In the genomic region with DNA sequence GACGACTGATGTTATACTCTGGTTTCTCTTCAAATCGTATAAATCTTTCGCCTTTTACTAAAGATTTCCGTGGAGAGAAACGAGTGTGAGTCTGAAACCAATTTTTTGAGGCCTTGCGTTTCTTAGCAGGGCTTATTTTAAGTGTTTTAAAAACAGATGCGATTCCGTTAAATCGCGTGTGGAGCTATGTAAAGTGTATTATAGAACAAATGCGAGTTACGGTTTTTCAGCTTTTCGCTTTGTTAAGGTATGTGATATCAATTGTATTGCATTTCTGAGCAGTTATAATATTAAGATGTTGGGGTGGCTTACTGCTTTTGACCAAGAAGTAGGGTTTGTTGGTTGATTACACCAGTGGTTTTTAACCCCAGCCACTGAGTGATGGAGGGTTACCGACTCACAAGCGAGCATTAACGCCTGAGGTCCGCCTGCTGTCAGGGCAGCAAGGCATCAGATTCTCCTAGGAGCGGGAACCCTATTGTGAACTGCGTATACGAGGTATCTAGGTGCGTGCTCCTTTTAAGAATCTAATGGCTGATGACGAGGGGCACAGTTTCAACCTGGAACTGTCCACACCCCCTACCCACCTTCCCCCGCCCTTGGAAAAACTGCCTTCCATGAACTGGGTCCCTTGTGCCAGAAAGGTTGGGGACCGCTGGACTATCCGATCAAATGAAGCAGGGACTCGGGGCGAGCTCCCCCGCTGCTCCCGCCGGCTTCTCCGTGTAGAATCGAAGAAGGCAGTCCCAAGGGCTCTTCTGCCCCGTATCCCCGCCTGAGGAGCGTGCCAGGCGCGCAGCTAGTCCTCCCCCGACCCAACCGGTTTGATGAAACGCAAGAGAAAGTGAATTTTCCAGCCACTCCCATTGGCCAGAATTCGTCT, we compare ENCODE assay signal across 8 cellular contexts. TPM values are rescaled to one million over a fixed set of nuclear protein-coding genes. Genes with fewer than 3 reads are reported as not detected.
DNase-seq lines count a peak whose midpoint lies in the region; ATAC-seq and TF ChIP-seq lines count a peak whose summit lies in the region.

No MANE protein-coding gene starts in this region.

- peaks cover 14% of the 10 kb centered on the region for H3K4me1 Mint-ChIP-seq in endothelial cell (ENCODE audit: unreplicated experiment)
- peaks cover 24% of the 10 kb centered on the region for H3K4me1 Mint-ChIP-seq in mesothelial cell of epicardium

- TF ChIP-seq CTCF in endothelial cell (IDR thresholded peaks at IDR 0.05; ENCODE audit: unreplicated experiment) (no peak), mesothelial cell of epicardium (IDR thresholded peaks at IDR 0.05; ENCODE audit: unreplicated experiment) (no peak)

- peaks cover 4% of the 10 kb centered on the region; the same call in 1 of the 2 replicates for H3K4me1 ChIP-seq in HUES48 (ENCODE audit: control insufficient read depth, insufficient read depth, low read length)

- in situ Hi-C loops in Caki2 (cut with HindIII; ENCODE audit: low pct_unique_long_range_greater_than_20kb, low sequenced_read_pairs), result no loop called here

- peak; percentile 44 for ATAC-seq in GM21423 (IDR thresholded peaks at IDR 0.05; ENCODE audit: unreplicated experiment)

- H3K27ac ChIP-seq in HUES48 (ENCODE audit: low read depth, low read length), result peak overlapping the region; percentile 99

- peak overlapping the region; percentile 94 for H3K4me3 Mint-ChIP-seq in endothelial cell (ENCODE audit: unreplicated experiment)
- peak overlapping the region; percentile 70 for H3K4me3 Mint-ChIP-seq in mesothelial cell of epicardium

- H3K27me3 ChIP-seq in HUES48 (ENCODE audit: control insufficient read depth, insufficient read depth, low read length), result no peaks in the 10 kb centered on the region

- peak overlapping the region; percentile 99 for H3K9ac ChIP-seq in HUES48 (ENCODE audit: low read depth, low read length)

- no peaks in the 10 kb centered on the region for H3K36me3 Mint-ChIP-seq in endothelial cell (ENCODE audit: low read depth, unreplicated experiment)
- no peaks in the 10 kb centered on the region for H3K36me3 Mint-ChIP-seq in mesothelial cell of epicardium

- H3K27me3 Mint-ChIP-seq in endothelial cell (ENCODE audit: unreplicated experiment) (peaks cover 8% of the 10 kb centered on the region), mesothelial cell of epicardium (ENCODE audit: low read depth) (no peaks in the 10 kb centered on the region)

- H3K27ac Mint-ChIP-seq in endothelial cell (ENCODE audit: unreplicated experiment) (peak overlapping the region; percentile 100), mesothelial cell of epicardium (peak overlapping the region; percentile 100)

- no peaks in the 10 kb centered on the region for H3K9me3 ChIP-seq in HUES48 (ENCODE audit: control insufficient read depth, insufficient read depth, low read length)

- H3K9me3 Mint-ChIP-seq in endothelial cell (ENCODE audit: unreplicated experiment) (no peaks in the 10 kb centered on the region), mesothelial cell of epicardium (no peaks in the 10 kb centered on the region)

- peak; percentile 97 for DNase-seq in Caki2 (ENCODE audit: low read depth)
- peak; percentile 88 for DNase-seq in NOMO-1 treated with dmso at 0.1 percent for 144 hours (lab: John Stamatoyannopoulos, UW; ENCODE audit: unreplicated experiment)
- peak; percentile 62 for DNase-seq in activated CD8-positive, alpha-beta memory T cell treated with anti-CD3 and anti-CD28 coated beads, Interleukin-2, amount 50 U/mL, for 1 hour (ENCODE audit: extremely low read depth)
- peak; percentile 70 for DNase-seq in endothelial cell (ENCODE audit: low spot score)
- DNase-seq in mesothelial cell of epicardium (ENCODE audit: low spot score in 2 of 2, unreplicated experiment in 2 of 2), result peak; percentile 61 to 80
- DNase-seq in stimulated activated CD8-positive, alpha-beta memory T cell treated with anti-CD3 and anti-CD28 coated beads, Interleukin-15, amount 100 ng/mL, for 24 hours (ENCODE audit: low read depth), result peak; percentile 45

- H3K4me3 ChIP-seq in HUES48 (ENCODE audit: low read depth, low read length), result peak overlapping the region; percentile 62

- no peaks in the 10 kb centered on the region for H3K36me3 ChIP-seq in HUES48 (ENCODE audit: control insufficient read depth, insufficient read depth, low read length)

RNA-seq across cellular contexts. Expression of a gene that starts 17.8 kb away (rescaled TPM):
- total RNA-seq in Caki2 (2014; rRNA removed; shearing (Covaris generic); ENCODE audit: low replicate concordance), result 69.9 and 82.2 TPM in 2 replicates
- 38.0 TPM for total RNA-seq in endothelial cell (ENCODE audit: unreplicated experiment)
- total RNA-seq in mesothelial cell of epicardium, result 37.8 to 39.3 TPM (median 37.8 TPM) in 3 replicates

RNA-seq across cellular contexts. Expression of a gene that starts 26.1 kb away (rescaled TPM):
- total RNA-seq in Caki2 (2014; rRNA removed; shearing (Covaris generic); ENCODE audit: low replicate concordance), result 130 and 153 TPM in 2 replicates
- total RNA-seq in endothelial cell (ENCODE audit: unreplicated experiment) (173 TPM), mesothelial cell of epicardium (198 to 206 TPM (median 203 TPM) in 3 replicates)

RNA-seq across cellular contexts. Expression of a gene that starts 49.6 kb away (rescaled TPM):
- total RNA-seq in Caki2 (2014; rRNA removed; shearing (Covaris generic); ENCODE audit: low replicate concordance), result not detected in 2 replicates
- total RNA-seq in endothelial cell (ENCODE audit: unreplicated experiment) (not detected), mesothelial cell of epicardium (1.3 to 2.5 TPM (median 2.3 TPM) in 3 replicates)

Comparison
In these comparisons a context has a peak if more than half of its experiments do, and no peak if none do; other contexts are left out.
1. Peak in every context shown above with its lines: DNase-seq, ATAC-seq, H3K4me3 ChIP-seq and H3K27ac ChIP-seq.
2. DNase-seq: peak in every context shown above with its lines; median percentile 97 in Caki2; 88 in NOMO-1 treated with dmso at 0.1 percent for 144 hours; 70 in mesothelial cell of epicardium; 70 in endothelial cell; 62 in activated CD8-positive, alpha-beta memory T cell treated with anti-CD3 and anti-CD28 coated beads, Interleukin-2, amount 50 U/mL, for 1 hour; 45 in stimulated activated CD8-positive, alpha-beta memory T cell treated with anti-CD3 and anti-CD28 coated beads, Interleukin-15, amount 100 ng/mL, for 24 hours.